Comparison of ENCODE assay signal across 16 cellular contexts in genomic region chr3:128395046-128395445, GRCh38.
"Had no signal": no experiment of that assay in that cellular context is flagged by ENCODE, and none has a peak within 500 bp of the region (broad histone marks: within the 10 kb centered on the region; RNA-seq: fewer than 3 reads in every experiment).

No MANE protein-coding gene starts in this region.

- DNase-seq: activated CD4-positive, alpha-beta T cell treated with anti-CD3 and anti-CD28 coated beads for 1 hour; activated CD4-positive, alpha-beta T cell treated with anti-CD3 and anti-CD28 coated beads, Interleukin-2, amount 50 U/mL, for 4 hours; activated naive CD4-positive, alpha-beta T cell; activated naive CD8-positive, alpha-beta T cell treated with anti-CD3 and anti-CD28 coated beads, Interleukin-2, amount 10 ng/mL, durations not matched to agents 7 days and 5 days; activated T-cell treated with anti-CD3 and anti-CD28 coated beads for 4 hours; kidney glomerular epithelial cell; stimulated activated CD4-positive, alpha-beta T cell treated with anti-CD3 and anti-CD28 coated beads, Interleukin-2, amount 100 ng/mL, for 48 hours; stimulated activated naive B cell treated with anti-CD40 and anti-IgM and Interleukin-4, amounts not matched to agents 10 μg/mL and 1 μg/mL and 100 μg/mL, for 72 hours; T-cell; T1000 had no signal

- H3K4me3 Mint-ChIP-seq: activated naive CD8-positive, alpha-beta T cell treated with anti-CD3 and anti-CD28 coated beads, Interleukin-2, amount 10 ng/mL, durations not matched to agents 7 days and 5 days; neural crest cell; stimulated activated naive B cell treated with anti-CD40 and anti-IgM and Interleukin-4, amounts not matched to agents 10 μg/mL and 1 μg/mL and 100 μg/mL, for 72 hours; T-cell had no signal

- ATAC-seq: esophagus mucosa; stimulated activated naive B cell treated with anti-CD40 and anti-IgM and Interleukin-4, amounts not matched to agents 10 μg/mL and 1 μg/mL and 100 μg/mL, for 72 hours; T-cell had no signal

- H3K9me3 ChIP-seq: pancreas, tibial nerve, vagina had no signal

- H3K27ac ChIP-seq: vagina had no signal

- H3K4me1 Mint-ChIP-seq: T-cell had no signal

- H3K9me3 Mint-ChIP-seq: activated naive CD8-positive, alpha-beta T cell treated with anti-CD3 and anti-CD28 coated beads, Interleukin-2, amount 10 ng/mL, durations not matched to agents 7 days and 5 days; neural crest cell; stimulated activated naive B cell treated with anti-CD40 and anti-IgM and Interleukin-4, amounts not matched to agents 10 μg/mL and 1 μg/mL and 100 μg/mL, for 72 hours; T-cell had no signal

- H3K36me3 ChIP-seq: pancreas, vagina had no signal

- FAIRE-seq: colon, pancreas had no signal

- H3K4me1 ChIP-seq: vagina had no signal

- H3K4me3 ChIP-seq: pancreas, tibial nerve, vagina had no signal

- H3K27me3 Mint-ChIP-seq: activated naive CD8-positive, alpha-beta T cell treated with anti-CD3 and anti-CD28 coated beads, Interleukin-2, amount 10 ng/mL, durations not matched to agents 7 days and 5 days; stimulated activated naive B cell treated with anti-CD40 and anti-IgM and Interleukin-4, amounts not matched to agents 10 μg/mL and 1 μg/mL and 100 μg/mL, for 72 hours; T-cell had no signal

- H3K27ac Mint-ChIP-seq: activated naive CD8-positive, alpha-beta T cell treated with anti-CD3 and anti-CD28 coated beads, Interleukin-2, amount 10 ng/mL, durations not matched to agents 7 days and 5 days; stimulated activated naive B cell treated with anti-CD40 and anti-IgM and Interleukin-4, amounts not matched to agents 10 μg/mL and 1 μg/mL and 100 μg/mL, for 72 hours; T-cell had no signal

- H3K27me3 ChIP-seq: pancreas, tibial nerve, vagina had no signal
